In genomic region chr1:47471163-47471562, GRCh38 we compare ENCODE assay signal across 1 cellular context.
TF ChIP-seq lines count a peak whose summit lies in the region.

No MANE protein-coding gene starts in this region.

TF ChIP-seq in HEK293T, 16 proteins besides CTCF, POLR2A, EP300 and RAD21 (continued from another document):
- no peak for TF ChIP-seq ARNT (IDR thresholded peaks at IDR 0.05)
